17 cellular contexts compared by ENCODE assay signal in genomic region chr4:56460085-56460484, GRCh38. TPM values are rescaled to one million over a fixed set of nuclear protein-coding genes. Genes with fewer than 3 reads are reported as not detected.
DNase-seq lines count a peak whose midpoint lies in the region; ATAC-seq, FAIRE-seq and TF ChIP-seq lines count a peak whose summit lies in the region.
"Had no signal": no experiment of that assay in that cellular context is flagged by ENCODE, and none has a peak within 500 bp of the region (broad histone marks: within the 10 kb centered on the region; RNA-seq: fewer than 3 reads in every experiment).

No MANE protein-coding gene starts in this region.

- no peaks in the 10 kb centered on the region for H3K9me3 ChIP-seq in CD4-positive, CD25-positive, alpha-beta regulatory T cell (ENCODE audit: control insufficient read depth in 2 of 2, low read length in 2 of 2)
- H3K9me3 ChIP-seq in K562 (replicated peaks; ENCODE audit: control insufficient read depth, insufficient read depth, low read depth, low read length) = no peaks in the 10 kb centered on the region
- H3K9me3 ChIP-seq: BLaER1 had no signal

- TF ChIP-seq EP300 in K562 (IDR thresholded peaks at IDR 0.05; ENCODE audit: low read length) = no peak

- TF ChIP-seq CTCF in GM23338 (conservative IDR thresholded peaks at IDR 0.05; ENCODE audit: low read depth in 2 of 2) = no peak
- no peak for TF ChIP-seq CTCF in K562 (IDR thresholded peaks at IDR 0.05 in 2 of 3, conservative IDR thresholded peaks at IDR 0.05 in 1 of 3; ENCODE audit: insufficient read depth in 2 of 3, low read depth in 1 of 3, low read length in 3 of 3)

- CTCF ChIA-PET in K562 (lab: Yijun Ruan, JAX; ENCODE audit: low intra/inter-chr PET ratio) = no interaction called here

- H3K27ac Mint-ChIP-seq in CD4-positive, CD25-positive, alpha-beta regulatory T cell = peak overlapping the region in 2 of 3 donors; percentile 28 to 70
- peak overlapping the region; percentile 42 for H3K27ac Mint-ChIP-seq in GM23338
- H3K27ac Mint-ChIP-seq: mesothelial cell of epicardium had no signal

- H3K27ac ChIP-seq in CD4-positive, CD25-positive, alpha-beta regulatory T cell (ENCODE audit: insufficient read depth, low read length, poor library complexity, severe bottlenecking) = no peak overlapping the region
- peak overlapping the region; percentile 51; the same call in 1 of the 2 replicates for H3K27ac ChIP-seq in GM23338 (ENCODE audit: low read depth)
- no peak overlapping the region; the same call in 2 of the 3 replicates for H3K27ac ChIP-seq in K562 (ENCODE audit: extremely low read depth, low read depth, low read length)
- H3K27ac ChIP-seq: BLaER1 had no signal

- peaks cover 30% of the 10 kb centered on the region for H3K79me2 ChIP-seq in GM23338 (replicated peaks; ENCODE audit: insufficient read depth)
- peaks cover 33% of the 10 kb centered on the region for H3K79me2 ChIP-seq in K562 (ENCODE audit: control insufficient read depth, insufficient read depth, low read length)

- in situ Hi-C loops in K562 (cut with MboI) = no loop called here

- BruUV-seq in K562 (replicated peaks; lab: Mats Ljungman, UMichigan) = no TSS peak

- peaks cover 36% of the 10 kb centered on the region for H3K36me3 ChIP-seq in CD4-positive, CD25-positive, alpha-beta regulatory T cell (ENCODE audit: control insufficient read depth, insufficient read depth, low read length)
- H3K36me3 ChIP-seq in GM23338 (ENCODE audit: insufficient read depth) = peaks cover 73% of the 10 kb centered on the region
- H3K36me3 ChIP-seq in K562 (ENCODE audit: control insufficient read depth, insufficient read depth, low read length) = peaks cover 94% of the 10 kb centered on the region

- H3F3A ChIP-seq in GM23338 (replicated peaks; ENCODE audit: low read depth) = peaks cover 11% of the 10 kb centered on the region; the same call in 1 of the 2 replicates

- H3K4me1 Mint-ChIP-seq in CD4-positive, CD25-positive, alpha-beta regulatory T cell = peaks cover 18 to 31% (median 28%) of the 10 kb centered on the region in 4 donors
- peaks cover 4% of the 10 kb centered on the region; the same call in 2 of the 3 replicates for H3K4me1 Mint-ChIP-seq in GM23338

- ATAC-seq in CD4-positive, CD25-positive, alpha-beta regulatory T cell (ENCODE audit: low read depth in 2 of 2) = no peak
- ATAC-seq in GM23338 = no peak
- no peak for ATAC-seq in K562
- no peak for ATAC-seq in HG02840 (IDR thresholded peaks at IDR 0.05; ENCODE audit: low FRiP score, unreplicated experiment)

- no peak overlapping the region for H3K4me3 ChIP-seq in CD4-positive, CD25-positive, alpha-beta regulatory T cell (ENCODE audit: low read depth, low read length)
- H3K4me3 ChIP-seq in GM23338 = no peak overlapping the region
- H3K4me3 ChIP-seq in K562 = no peak overlapping the region
- H3K4me3 ChIP-seq: BLaER1 had no signal

- no peak overlapping the region for H2AFZ ChIP-seq in GM23338
- H2AFZ ChIP-seq in K562 (ENCODE audit: low read depth, low read length) = no peak overlapping the region

- no peaks in the 10 kb centered on the region for H3K9me2 ChIP-seq in GM23338 (ENCODE audit: insufficient read depth)

- FAIRE-seq in K562 (lab: Jason Lieb, UNC) = no peak
- FAIRE-seq: RCC 7860 had no signal

- no peak for DNase-seq in CD4-positive, CD25-positive, alpha-beta regulatory T cell
- DNase-seq in GM23338 (ENCODE audit: low spot score) = no peak
- DNase-seq in K562 (ENCODE audit: extremely low read depth in 1 of 4, low spot score in 3 of 4) = no peak
- DNase-seq in hepatic stellate cell (ENCODE audit: low spot score) = no peak
- no peak for DNase-seq in SW480 (ENCODE audit: low spot score)
- DNase-seq: activated CD4-positive, alpha-beta T cell treated with anti-CD3 and anti-CD28 coated beads, Interleukin-2, amount 50 U/mL, for 1 hour; activated gamma-delta T cell; cerebellar nuclear complex; DND-41; islet precursor cell; NCI-H2029 treated with DMSO at 0.1 percent for 48 hours; NCI-H774 had no signal

- H3K4me1 ChIP-seq in CD4-positive, CD25-positive, alpha-beta regulatory T cell (ENCODE audit: control insufficient read depth, insufficient read depth, low read length, poor library complexity, severe bottlenecking) = no peaks in the 10 kb centered on the region
- no peaks in the 10 kb centered on the region; the same call in 1 of the 2 replicates for H3K4me1 ChIP-seq in GM23338 (ENCODE audit: insufficient read depth)
- H3K4me1 ChIP-seq in K562 (replicated peaks in 1 of 2; ENCODE audit: control insufficient read depth in 2 of 2, insufficient read depth in 2 of 2, low read length in 2 of 2) = peaks cover 0 to 9% of the 10 kb centered on the region in 2 experiments; a peak in 3 of 5 replicates

- no peaks in the 10 kb centered on the region for H3K27me3 ChIP-seq in CD4-positive, CD25-positive, alpha-beta regulatory T cell (ENCODE audit: control insufficient read depth, insufficient read depth, low read length)
- H3K27me3 ChIP-seq in GM23338 (ENCODE audit: insufficient read depth) (no peaks in the 10 kb centered on the region), K562 (ENCODE audit: control insufficient read depth in 2 of 2, insufficient read depth in 2 of 2, low read length in 2 of 2) (no peaks in the 10 kb centered on the region)
- H3K27me3 ChIP-seq: BLaER1 had no signal

- H3K36me3 Mint-ChIP-seq in CD4-positive, CD25-positive, alpha-beta regulatory T cell = peaks cover 30% of the 10 kb centered on the region
- H3K36me3 Mint-ChIP-seq in GM23338 (ENCODE audit: low read depth) = peaks cover 72% of the 10 kb centered on the region

- H3K9ac ChIP-seq in K562 (ENCODE audit: insufficient read depth in 1 of 2, low read depth in 2 of 2, low read length in 2 of 2) = no peak overlapping the region
- H3K9ac ChIP-seq: BLaER1 had no signal

- WGBS in K562 (ENCODE audit: insufficient coverage, low coverage, missing lambda C conversion rate) = 66% methylated on average over 3 of the region's 3 CpGs

- no peaks in the 10 kb centered on the region for H3K9me1 ChIP-seq in K562 (ENCODE audit: control insufficient read depth, insufficient read depth, low read length)

- H4K20me1 ChIP-seq in GM23338 (replicated peaks; ENCODE audit: insufficient read depth) = peaks cover 55% of the 10 kb centered on the region
- H4K20me1 ChIP-seq in K562 (replicated peaks; ENCODE audit: control insufficient read depth, insufficient read depth, low read length) = no peaks in the 10 kb centered on the region

- H3K4me2 ChIP-seq in GM23338 = no peak overlapping the region
- no peak overlapping the region for H3K4me2 ChIP-seq in K562 (ENCODE audit: insufficient read depth, low read length)
- H3K4me2 ChIP-seq: BLaER1 had no signal

- TF ChIP-seq RAD21 in K562 (CRISPR knock-in tag; conservative IDR thresholded peaks at IDR 0.05 in 1 of 2, IDR thresholded peaks at IDR 0.05 in 1 of 2) = no peak

- intact Hi-C loops in K562 (cut with micrococcal nuclease) = no loop called here

- H3K9me3 Mint-ChIP-seq in CD4-positive, CD25-positive, alpha-beta regulatory T cell = peaks cover 0 to 2% (median 0%) of the 10 kb centered on the region in 7 donors
- H3K9me3 Mint-ChIP-seq in GM23338 = no peaks in the 10 kb centered on the region

- H3K27me3 Mint-ChIP-seq in CD4-positive, CD25-positive, alpha-beta regulatory T cell = no peaks in the 10 kb centered on the region
- H3K27me3 Mint-ChIP-seq in GM23338 (ENCODE audit: insufficient read depth, low read depth, poor library complexity) = peaks cover 5% of the 10 kb centered on the region

- POLR2A ChIA-PET in K562 (lab: Yijun Ruan, JAX) = no interaction called here

- no peak overlapping the region for H3K4me3 Mint-ChIP-seq in CD4-positive, CD25-positive, alpha-beta regulatory T cell
- no peak overlapping the region for H3K4me3 Mint-ChIP-seq in GM23338
- H3K4me3 Mint-ChIP-seq: mesothelial cell of epicardium had no signal

- no peak; the same call in 1 of the 2 replicates for TF ChIP-seq POLR2A in K562 (conservative IDR thresholded peaks at IDR 0.05)

RNA-seq across cellular contexts. Expression of gene SRP72, which starts 7.3 kb away (rescaled TPM):
- 111 TPM for total RNA-seq in CD4-positive, CD25-positive, alpha-beta regulatory T cell
- 100 to 1,000 TPM; 116 to 196 (median 155) TPM for polyA plus RNA-seq in CD4-positive, CD25-positive, alpha-beta regulatory T cell
- 73.1 and 84.6 TPM in 2 replicates for total RNA-seq in GM23338 (2014; rRNA removed; shearing (Covaris generic))
- polyA plus RNA-seq in GM23338 (2016; fragmentation: Nextera tagmentation; extraction: Ambion mirVana) = 114 and 174 TPM in 2 replicates
- total RNA-seq in K562 (2011; cell fraction: chromatin; rRNA removed; ENCODE audit: low replicate concordance) = 163 and 301 TPM in 2 replicates
- total RNA-seq in K562 (2011; cell fraction: nucleolus; rRNA removed) = 80.3 and 81.5 TPM in 2 replicates
- total RNA-seq in K562 (2011; cell fraction: nucleoplasm; rRNA removed) = 140 and 145 TPM in 2 replicates
- 142 and 175 TPM in 2 replicates for total RNA-seq in K562 (2014; rRNA removed)
- 178 and 198 TPM in 2 replicates for total RNA-seq in K562 (2014; rRNA removed; fragmentation: Illumina TruSeq; extraction: Trizol)
- 143 and 155 TPM in 2 replicates for total RNA-seq in K562 (2015; rRNA removed; fragmentation: Illumina TruSeq; extraction: Trizol)
- total RNA-seq in K562 (2021) = 202 and 205 TPM in 2 replicates
- 145 and 208 TPM in 2 replicates for polyA plus RNA-seq in K562 (2011; rRNA removed)
- 37.0 and 57.4 TPM in 2 replicates for polyA plus RNA-seq in K562 (2011; cell fraction: cytosol; rRNA removed)
- 76.3 and 90.4 TPM in 2 replicates for polyA plus RNA-seq in K562 (2011; cell fraction: nucleus; rRNA removed)
- 124 and 146 TPM in 2 replicates for polyA plus RNA-seq in K562 (2012)
- polyA plus RNA-seq in K562 (2014; fragmentation: Illumina TruSeq; extraction: Trizol) = 185 and 311 TPM in 2 replicates
- polyA plus RNA-seq in K562 (2014; fragmentation: Nextera tagmentation; extraction: Ambion mirVana) = 100 to 1,000 TPM; 300 to 341 TPM
- polyA plus RNA-seq in K562 (2014; rRNA removed) = 96.2 and 124 TPM in 2 replicates
- 595 and 707 TPM in 2 replicates for polyA minus RNA-seq in K562 (2011; rRNA and poly(A)+ RNA removed)
- polyA minus RNA-seq in K562 (2011; cell fraction: cytosol; rRNA and poly(A)+ RNA removed) = 124 and 152 TPM in 2 replicates
- polyA minus RNA-seq in K562 (2011; cell fraction: nucleus; rRNA and poly(A)+ RNA removed) = 88.9 and 167 TPM in 2 replicates

RNA-seq across cellular contexts. Expression of gene PAICS, which starts 24.0 kb away (rescaled TPM):
- 21.7 TPM for total RNA-seq in CD4-positive, CD25-positive, alpha-beta regulatory T cell
- 10 to 100 TPM; 29.8 to 37.3 (median 31.0) TPM for polyA plus RNA-seq in CD4-positive, CD25-positive, alpha-beta regulatory T cell
- total RNA-seq in GM23338 (2014; rRNA removed; shearing (Covaris generic)) = 366 and 390 TPM in 2 replicates
- polyA plus RNA-seq in GM23338 (2016; fragmentation: Nextera tagmentation; extraction: Ambion mirVana) (260 and 300 TPM in 2 replicates), K562 (2011; rRNA removed) (467 and 587 TPM in 2 replicates), K562 (2014; fragmentation: Illumina TruSeq; extraction: Trizol) (399 and 469 TPM in 2 replicates), K562 (2014; fragmentation: Nextera tagmentation; extraction: Ambion mirVana) (100 to 1,000 TPM; 385 to 490 TPM), K562 (2014; rRNA removed) (353 and 354 TPM in 2 replicates)
- total RNA-seq in K562 (2011; cell fraction: chromatin; rRNA removed; ENCODE audit: low replicate concordance) = 79.1 and 160 TPM in 2 replicates
- total RNA-seq in K562 (2011; cell fraction: nucleolus; rRNA removed) = 41.7 and 48.4 TPM in 2 replicates
- total RNA-seq in K562 (2011; cell fraction: nucleoplasm; rRNA removed) = 91.3 and 181 TPM in 2 replicates
- total RNA-seq in K562 (2014; rRNA removed) (127 and 147 TPM in 2 replicates), K562 (2014; rRNA removed; fragmentation: Illumina TruSeq; extraction: Trizol) (302 and 365 TPM in 2 replicates), K562 (2015; rRNA removed; fragmentation: Illumina TruSeq; extraction: Trizol) (247 and 260 TPM in 2 replicates), K562 (2021) (387 and 392 TPM in 2 replicates)
- polyA plus RNA-seq in K562 (2011; cell fraction: cytosol; rRNA removed) = 218 and 393 TPM in 2 replicates
- polyA plus RNA-seq in K562 (2011; cell fraction: nucleus; rRNA removed) = 127 and 173 TPM in 2 replicates
- polyA plus RNA-seq in K562 (2012) = 209 and 259 TPM in 2 replicates
- 322 and 325 TPM in 2 replicates for polyA minus RNA-seq in K562 (2011; rRNA and poly(A)+ RNA removed)
- 97.4 and 119 TPM in 2 replicates for polyA minus RNA-seq in K562 (2011; cell fraction: cytosol; rRNA and poly(A)+ RNA removed)
- 63.0 and 105 TPM in 2 replicates for polyA minus RNA-seq in K562 (2011; cell fraction: nucleus; rRNA and poly(A)+ RNA removed)

RNA-seq across cellular contexts. Expression of gene PPAT, which starts 24.7 kb away (rescaled TPM):
- 9.0 TPM for total RNA-seq in CD4-positive, CD25-positive, alpha-beta regulatory T cell
- 10 to 100 TPM in 3 of 4 donors, 1 to 10 TPM in 1; 6.7 to 14.0 (median 12.0) TPM for polyA plus RNA-seq in CD4-positive, CD25-positive, alpha-beta regulatory T cell
- 87.4 and 96.8 TPM in 2 replicates for total RNA-seq in GM23338 (2014; rRNA removed; shearing (Covaris generic))
- polyA plus RNA-seq in GM23338 (2016; fragmentation: Nextera tagmentation; extraction: Ambion mirVana) (56.3 and 63.0 TPM in 2 replicates), K562 (2011; rRNA removed) (59.3 and 64.8 TPM in 2 replicates), K562 (2014; fragmentation: Illumina TruSeq; extraction: Trizol) (53.3 and 57.2 TPM in 2 replicates), K562 (2014; fragmentation: Nextera tagmentation; extraction: Ambion mirVana) (10 to 100 TPM; 49.3 to 55.5 TPM), K562 (2014; rRNA removed) (36.2 and 41.7 TPM in 2 replicates)
- total RNA-seq in K562 (2011; cell fraction: chromatin; rRNA removed; ENCODE audit: low replicate concordance) = 16.8 and 38.4 TPM in 2 replicates
- total RNA-seq in K562 (2011; cell fraction: nucleolus; rRNA removed) = 8.3 and 12.4 TPM in 2 replicates
- total RNA-seq in K562 (2011; cell fraction: nucleoplasm; rRNA removed) = 18.7 and 34.4 TPM in 2 replicates
- total RNA-seq in K562 (2014; rRNA removed) (45.7 and 50.3 TPM in 2 replicates), K562 (2014; rRNA removed; fragmentation: Illumina TruSeq; extraction: Trizol) (70.9 and 73.9 TPM in 2 replicates), K562 (2015; rRNA removed; fragmentation: Illumina TruSeq; extraction: Trizol) (52.1 and 55.4 TPM in 2 replicates), K562 (2021) (75.5 and 75.8 TPM in 2 replicates)
- polyA plus RNA-seq in K562 (2011; cell fraction: cytosol; rRNA removed) = 11.1 and 20.7 TPM in 2 replicates
- 25.7 and 27.4 TPM in 2 replicates for polyA plus RNA-seq in K562 (2011; cell fraction: nucleus; rRNA removed)
- polyA plus RNA-seq in K562 (2012) = 24.5 and 35.5 TPM in 2 replicates
- 63.7 and 64.8 TPM in 2 replicates for polyA minus RNA-seq in K562 (2011; rRNA and poly(A)+ RNA removed)
- polyA minus RNA-seq in K562 (2011; cell fraction: cytosol; rRNA and poly(A)+ RNA removed) = 35.0 and 42.0 TPM in 2 replicates
- polyA minus RNA-seq in K562 (2011; cell fraction: nucleus; rRNA and poly(A)+ RNA removed) = 14.9 and 27.1 TPM in 2 replicates

RNA-seq across cellular contexts. Expression of gene ARL9, which starts 45.5 kb away (rescaled TPM):
- not detected for total RNA-seq in CD4-positive, CD25-positive, alpha-beta regulatory T cell
- polyA plus RNA-seq in CD4-positive, CD25-positive, alpha-beta regulatory T cell = not detected
- total RNA-seq in GM23338 (2014; rRNA removed; shearing (Covaris generic)) = not detected in 2 replicates
- polyA plus RNA-seq in GM23338 (2016; fragmentation: Nextera tagmentation; extraction: Ambion mirVana) = 0.37 TPM in 2 replicates
- total RNA-seq in K562 (2011; cell fraction: chromatin; rRNA removed; ENCODE audit: low replicate concordance) = 0.21 TPM in 1 of 2 replicates, not detected in the other
- total RNA-seq in K562 (2011; cell fraction: nucleolus; rRNA removed) = 0.33 TPM in 1 of 2 replicates, not detected in the other
- 0.69 TPM in 1 of 2 replicates, not detected in the other for total RNA-seq in K562 (2011; cell fraction: nucleoplasm; rRNA removed)
- not detected in 2 replicates for total RNA-seq in K562 (2014; rRNA removed)
- 0.15 TPM in 1 of 2 replicates, not detected in the other for total RNA-seq in K562 (2014; rRNA removed; fragmentation: Illumina TruSeq; extraction: Trizol)
- total RNA-seq in K562 (2015; rRNA removed; fragmentation: Illumina TruSeq; extraction: Trizol) = 0.11 TPM in 1 of 2 replicates, not detected in the other
- 0.11 and 0.22 TPM in 2 replicates for total RNA-seq in K562 (2021)
- polyA plus RNA-seq in K562 (2011; rRNA removed) = 0.07 TPM in 1 of 2 replicates, not detected in the other
- 0.09 TPM in 1 of 2 replicates, not detected in the other for polyA plus RNA-seq in K562 (2011; cell fraction: cytosol; rRNA removed)
- polyA plus RNA-seq in K562 (2011; cell fraction: nucleus; rRNA removed) = 0.08 TPM in 1 of 2 replicates, not detected in the other
- 0.05 and 0.15 TPM in 2 replicates for polyA plus RNA-seq in K562 (2012)
- polyA plus RNA-seq in K562 (2014; fragmentation: Illumina TruSeq; extraction: Trizol) = not detected in 2 replicates
- polyA plus RNA-seq in K562 (2014; fragmentation: Nextera tagmentation; extraction: Ambion mirVana) = under 1 TPM in 1 of 2 experiments, not detected in 1; 0.10 TPM
- not detected in 2 replicates for polyA plus RNA-seq in K562 (2014; rRNA removed)
- polyA minus RNA-seq in K562 (2011; rRNA and poly(A)+ RNA removed) = 0.14 TPM in 1 of 2 replicates, not detected in the other
- polyA minus RNA-seq in K562 (2011; cell fraction: cytosol; rRNA and poly(A)+ RNA removed) = not detected in 2 replicates
- polyA minus RNA-seq in K562 (2011; cell fraction: nucleus; rRNA and poly(A)+ RNA removed) = not detected in 2 replicates
- total RNA-seq: glomerular endothelial cell had no signal
